In the genomic region with DNA sequence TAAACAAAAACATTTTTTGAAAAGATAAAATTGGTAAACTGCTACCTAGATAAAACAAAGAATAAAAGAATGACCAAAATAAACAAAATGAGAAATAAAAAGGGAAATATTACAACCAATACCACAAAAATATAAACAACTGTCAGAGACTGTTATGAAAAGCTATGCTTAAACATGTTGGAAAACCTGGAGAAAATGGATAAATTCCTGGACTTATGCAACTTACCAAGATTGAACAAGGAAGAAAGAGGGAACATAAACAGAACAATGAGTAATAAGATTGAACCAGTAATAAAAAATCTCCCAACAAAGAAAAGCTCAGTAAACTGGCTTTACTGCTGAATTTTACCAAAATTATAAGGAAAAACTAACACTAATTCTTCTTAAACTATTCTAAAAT, we compare ENCODE assay signal across 16 cellular contexts.
"Had no signal": no experiment of that assay in that cellular context is flagged by ENCODE, and none has a peak within 500 bp of the region (broad histone marks: within the 10 kb centered on the region; RNA-seq: fewer than 3 reads in every experiment).

No MANE protein-coding gene starts in this region.

- DNase-seq: activated CD4-positive, alpha-beta memory T cell treated with anti-CD3 and anti-CD28 coated beads, Interleukin-2, amount 10 ng/mL, durations not matched to agents 7 days and 5 days; activated CD4-positive, alpha-beta T cell treated with anti-CD3 and anti-CD28 coated beads for 48 hours; activated CD4-positive, CD25-positive, alpha-beta regulatory T cell; activated naive CD4-positive, alpha-beta T cell treated with anti-CD3 and anti-CD28 coated beads for 36 hours; activated T-cell treated with anti-CD3 and anti-CD28 coated beads, Interleukin-2, amount 50 U/mL, for 1 hour; anterior cingulate cortex; dorsolateral prefrontal cortex; hypothalamus; kidney; left ventricle myocardium inferior; mammary epithelial cell; nephron progenitor cell; nucleus accumbens; stimulated activated CD4-positive, alpha-beta T cell treated with anti-CD3 and anti-CD28 coated beads, Interleukin-4, amount 100 ng/mL, for 24 hours; stomach; T1000 had no signal

- H3K4me3 ChIP-seq: dorsolateral prefrontal cortex, left ventricle myocardium inferior, stomach had no signal
